10 cellular contexts compared by ENCODE assay signal in genomic region chr14:25431211-25432076, GRCh38.
DNase-seq lines count a peak whose midpoint lies in the region; ATAC-seq and TF ChIP-seq lines count a peak whose summit lies in the region.
"Had no signal": no experiment of that assay in that cellular context is flagged by ENCODE, and none has a peak within 500 bp of the region (broad histone marks: within the 10 kb centered on the region; RNA-seq: fewer than 3 reads in every experiment).

No MANE protein-coding gene starts in this region.

- H3F3A ChIP-seq in PC-3 (ENCODE audit: low read length, unreplicated experiment), result no peaks in the 10 kb centered on the region

- DNase-seq in BE2C, result peak; percentile 27
- DNase-seq in HFFc6, result no peak
- peak; percentile 23 for DNase-seq in PC-3
- DNase-seq in hepatocyte (ENCODE audit: low spot score), result peak; percentile 59
- DNase-seq in effector memory CD8-positive, alpha-beta T cell, result no peak
- DNase-seq in NK-92 treated with Interleukin-12 subunit alpha and Interleukin-12 subunit beta, amount 100 ng/mL, for 24 hours (lab: John Stamatoyannopoulos, UW), result no peak
- DNase-seq in NCI-H2171 (lab: John Stamatoyannopoulos, UW), result no peak
- DNase-seq: T-helper 1 cell had no signal

- H3K9me3 ChIP-seq in BE2C (no peaks in the 10 kb centered on the region), PC-3 (ENCODE audit: low read length) (no peaks in the 10 kb centered on the region), hepatocyte (ENCODE audit: low read depth) (no peaks in the 10 kb centered on the region)

- BruUV-seq in PC-3 (replicated peaks; lab: Mats Ljungman, UMichigan), result no TSS peak

- H3K27me3 ChIP-seq in BE2C, result no peaks in the 10 kb centered on the region
- no peaks in the 10 kb centered on the region for H3K27me3 ChIP-seq in PC-3 (ENCODE audit: low read length)
- H3K27me3 ChIP-seq in hepatocyte, result no peaks in the 10 kb centered on the region

- peak; percentile 33 for TF ChIP-seq CTCF in BE2C (IDR thresholded peaks at IDR 0.05; ENCODE audit: low read depth, low read length)
- peak; percentile 35 for TF ChIP-seq CTCF in HFFc6 (IDR thresholded peaks at IDR 0.05)
- peak; percentile 37 for TF ChIP-seq CTCF in PC-3 (conservative IDR thresholded peaks at IDR 0.05; ENCODE audit: low read depth, low read length)
- peak; percentile 55 for TF ChIP-seq CTCF in hepatocyte (IDR thresholded peaks at IDR 0.05; ENCODE audit: poor library complexity)

- H3K9me3 Mint-ChIP-seq in HFFc6, result peaks cover 56% of the 10 kb centered on the region
- peaks cover 4 to 9% of the 10 kb centered on the region in 2 donors for H3K9me3 Mint-ChIP-seq in effector memory CD8-positive, alpha-beta T cell

- no peaks in the 10 kb centered on the region for H3K27me3 Mint-ChIP-seq in HFFc6 (ENCODE audit: insufficient read depth)
- H3K27me3 Mint-ChIP-seq in effector memory CD8-positive, alpha-beta T cell, result no peaks in the 10 kb centered on the region
- H3K27me3 Mint-ChIP-seq: activated naive CD4-positive, alpha-beta T cell treated with anti-CD3 and anti-CD28 coated beads, Interleukin-2, amount 50 U/mL, for 24 hours had no signal

- 81% methylated on average over 21 of the region's 21 CpGs for WGBS in hepatocyte (ENCODE audit: low lambda C conversion rate, missing lambda C conversion rate)

- no peak overlapping the region for H2AFZ ChIP-seq in PC-3 (ENCODE audit: low read length)
- H2AFZ ChIP-seq in hepatocyte, result no peak overlapping the region

- H3K4me3 Mint-ChIP-seq in HFFc6, result no peak overlapping the region
- no peak overlapping the region for H3K4me3 Mint-ChIP-seq in effector memory CD8-positive, alpha-beta T cell
- H3K4me3 Mint-ChIP-seq: activated naive CD4-positive, alpha-beta T cell treated with anti-CD3 and anti-CD28 coated beads, Interleukin-2, amount 50 U/mL, for 24 hours had no signal

- H3K9me2 ChIP-seq in PC-3 (replicated peaks; ENCODE audit: low read length) (no peaks in the 10 kb centered on the region), hepatocyte (replicated peaks; ENCODE audit: insufficient read depth) (no peaks in the 10 kb centered on the region)

- no peaks in the 10 kb centered on the region for H4K20me1 ChIP-seq in PC-3 (ENCODE audit: low read length)
- H4K20me1 ChIP-seq in hepatocyte (ENCODE audit: insufficient read depth, poor library complexity, severe bottlenecking), result no peaks in the 10 kb centered on the region

- H3K4me3 ChIP-seq in BE2C (ENCODE audit: low read depth, low read length) (no peak overlapping the region), PC-3 (ENCODE audit: low read length) (no peak overlapping the region), hepatocyte (no peak overlapping the region)

- H3K4me1 ChIP-seq in BE2C, result no peaks in the 10 kb centered on the region
- no peaks in the 10 kb centered on the region for H3K4me1 ChIP-seq in PC-3 (ENCODE audit: insufficient read depth, low read length)
- no peaks in the 10 kb centered on the region for H3K4me1 ChIP-seq in hepatocyte (ENCODE audit: insufficient read depth)

- H3K36me3 ChIP-seq in BE2C (no peaks in the 10 kb centered on the region), PC-3 (ENCODE audit: low read depth, low read length) (no peaks in the 10 kb centered on the region), hepatocyte (replicated peaks; ENCODE audit: insufficient read depth, low read depth) (no peaks in the 10 kb centered on the region)

- H3K27ac ChIP-seq in PC-3 (ENCODE audit: low read length) (no peak overlapping the region), hepatocyte (no peak overlapping the region)

- POLR2A ChIA-PET in PC-3 (lab: Charles Lee; ENCODE audit: unreplicated experiment), result no interaction called here

- no peak overlapping the region for H3K27ac Mint-ChIP-seq in HFFc6
- H3K27ac Mint-ChIP-seq in effector memory CD8-positive, alpha-beta T cell, result no peak overlapping the region
- H3K27ac Mint-ChIP-seq: activated naive CD4-positive, alpha-beta T cell treated with anti-CD3 and anti-CD28 coated beads, Interleukin-2, amount 50 U/mL, for 24 hours had no signal

- H3K36me3 Mint-ChIP-seq in HFFc6 (ENCODE audit: low read depth), result no peaks in the 10 kb centered on the region; the same call in 1 of the 2 replicates
- H3K36me3 Mint-ChIP-seq in effector memory CD8-positive, alpha-beta T cell (ENCODE audit: insufficient read depth), result no peaks in the 10 kb centered on the region
- H3K36me3 Mint-ChIP-seq: activated naive CD4-positive, alpha-beta T cell treated with anti-CD3 and anti-CD28 coated beads, Interleukin-2, amount 50 U/mL, for 24 hours had no signal

- intact Hi-C loops in PC-3 (cut with micrococcal nuclease), result loop anchor here (5.0 kb wide), 1 partner anchor 106 kb away; no protein-coding TSS in a partner anchor

- H3K79me2 ChIP-seq in PC-3 (ENCODE audit: low read length) (no peaks in the 10 kb centered on the region), hepatocyte (no peaks in the 10 kb centered on the region)

- CTCF ChIA-PET in PC-3 (lab: Charles Lee), result no interaction called here

- no peak for ATAC-seq in PC-3
- no peak for ATAC-seq in effector memory CD8-positive, alpha-beta T cell (replicated peaks)
- no peak for ATAC-seq in HG02852 (IDR thresholded peaks at IDR 0.05; ENCODE audit: unreplicated experiment)

- no peak overlapping the region for H3K9ac ChIP-seq in PC-3 (ENCODE audit: low read length)

- H3K4me1 Mint-ChIP-seq in HFFc6 (ENCODE audit: low read depth), result no peaks in the 10 kb centered on the region
- no peaks in the 10 kb centered on the region for H3K4me1 Mint-ChIP-seq in effector memory CD8-positive, alpha-beta T cell (ENCODE audit: low read depth in 2 of 2)
- H3K4me1 Mint-ChIP-seq: activated naive CD4-positive, alpha-beta T cell treated with anti-CD3 and anti-CD28 coated beads, Interleukin-2, amount 50 U/mL, for 24 hours had no signal

- H3K4me2 ChIP-seq in PC-3 (ENCODE audit: low read length), result no peak overlapping the region
- H3K4me2 ChIP-seq in hepatocyte, result no peak overlapping the region

Comparison
In these comparisons a context has a peak if more than half of its experiments do, and no peak if none do; other contexts are left out.
1. DNase-seq: peak in BE2C (single experiment), PC-3 (single experiment) and hepatocyte (single experiment); none in HFFc6 (single experiment), effector memory CD8-positive, alpha-beta T cell (0 of 3), NK-92 treated with Interleukin-12 subunit alpha and Interleukin-12 subunit beta, amount 100 ng/mL, for 24 hours (single experiment) and NCI-H2171 (single experiment).
2. Peak in every context shown above with its lines, with median percentiles within 50 percentile points of each other: CTCF ChIP-seq.